In genomic region chr6:33071579-33071978, GRCh38 we compare ENCODE assay signal across 14 cellular contexts. TPM values are rescaled to one million over a fixed set of nuclear protein-coding genes. Genes with fewer than 3 reads are reported as not detected.
DNase-seq lines count a peak whose midpoint lies in the region; ATAC-seq and TF ChIP-seq lines count a peak whose summit lies in the region.
"Had no signal": no experiment of that assay in that cellular context is flagged by ENCODE, and none has a peak within 500 bp of the region (broad histone marks: within the 10 kb centered on the region; RNA-seq: fewer than 3 reads in every experiment).

No MANE protein-coding gene starts in this region.

- H3K27me3 ChIP-seq in psoas muscle (ENCODE audit: insufficient read depth in 3 of 3, low read length in 2 of 3) = peaks cover 0 to 3% (median 2%) of the 10 kb centered on the region in 3 donors

- peaks cover 0 to 13% of the 10 kb centered on the region in 2 donors for H3K36me3 ChIP-seq in psoas muscle (ENCODE audit: insufficient read depth in 1 of 2, low read depth in 1 of 2)

- no peak for ATAC-seq in activated naive CD8-positive, alpha-beta T cell treated with anti-CD3 and anti-CD28 coated beads, Interleukin-2, amount 10 ng/mL, durations not matched to agents 7 days and 5 days (ENCODE audit: low read depth)
- no peak for ATAC-seq in psoas muscle
- ATAC-seq: HCT116 had no signal

- DNase-seq in NCI-H82 (lab: John Stamatoyannopoulos, UW) (peak; percentile 13), NCI-H82 treated with DMSO at 0.1 percent for 48 hours (lab: John Stamatoyannopoulos, UW; ENCODE audit: unreplicated experiment) (no peak), GM12865 (ENCODE audit: low read depth) (no peak), psoas muscle (no peak), superior temporal gyrus (ENCODE audit: extremely low spot score) (no peak), D341Med (ENCODE audit: low spot score) (no peak)
- no peak for DNase-seq in activated naive CD8-positive, alpha-beta T cell treated with anti-CD3 and anti-CD28 coated beads, Interleukin-2, amount 10 ng/mL, durations not matched to agents 7 days and 5 days
- no peak for DNase-seq in stimulated activated CD4-positive, alpha-beta T cell treated with anti-CD3 and anti-CD28 coated beads, Interleukin-2, amount 100 ng/mL, for 24 hours
- DNase-seq: activated CD8-positive, alpha-beta memory T cell treated with anti-CD3 and anti-CD28 coated beads for 24 hours; cerebellar nuclear complex; Kasumi-1; NCI-H187 treated with DMSO at 0.1 percent for 48 hours; stimulated activated CD4-positive, alpha-beta T cell treated with anti-CD3 and anti-CD28 coated beads, Interleukin-1b, Interleukin-23, amount 100 ng/mL, for 48 hours had no signal

- H3K4me3 ChIP-seq in GM12865 (ENCODE audit: low read depth, low read length) (peak overlapping the region; percentile 89), psoas muscle (peak overlapping the region; percentile 48)

- WGBS in psoas muscle, 3 donors = 63 to 67% (median 67%) methylated on average over 6 of the region's 6 CpGs

- H3K4me1 Mint-ChIP-seq in activated naive CD8-positive, alpha-beta T cell treated with anti-CD3 and anti-CD28 coated beads, Interleukin-2, amount 10 ng/mL, durations not matched to agents 7 days and 5 days = peaks cover 29% of the 10 kb centered on the region

- no peak overlapping the region for H3K27ac ChIP-seq in psoas muscle

- POLR2A ChIA-PET in activated naive CD8-positive, alpha-beta T cell treated with anti-CD3 and anti-CD28 coated beads, Interleukin-2, amount 10 ng/mL, durations not matched to agents 7 days and 5 days (lab: Charles Lee) = no interaction called here

- H3K27ac Mint-ChIP-seq in activated naive CD8-positive, alpha-beta T cell treated with anti-CD3 and anti-CD28 coated beads, Interleukin-2, amount 10 ng/mL, durations not matched to agents 7 days and 5 days = no peak overlapping the region

- intact Hi-C loops in psoas muscle (cut with DNase I) = no loop called here

- no peaks in the 10 kb centered on the region for H3K9me3 Mint-ChIP-seq in activated naive CD8-positive, alpha-beta T cell treated with anti-CD3 and anti-CD28 coated beads, Interleukin-2, amount 10 ng/mL, durations not matched to agents 7 days and 5 days

- H3K9me3 ChIP-seq in psoas muscle = no peaks in the 10 kb centered on the region

- no peak for TF ChIP-seq CTCF in GM12865 (IDR thresholded peaks at IDR 0.05; ENCODE audit: insufficient read depth, low read depth, low read length, missing control alignments)
- TF ChIP-seq CTCF in psoas muscle (IDR thresholded peaks at IDR 0.05) = no peak

- H3K4me1 ChIP-seq in psoas muscle = no peaks in the 10 kb centered on the region

- peak overlapping the region; percentile 3 for H3K4me3 Mint-ChIP-seq in activated naive CD8-positive, alpha-beta T cell treated with anti-CD3 and anti-CD28 coated beads, Interleukin-2, amount 10 ng/mL, durations not matched to agents 7 days and 5 days

- H3K36me3 Mint-ChIP-seq in activated naive CD8-positive, alpha-beta T cell treated with anti-CD3 and anti-CD28 coated beads, Interleukin-2, amount 10 ng/mL, durations not matched to agents 7 days and 5 days = peaks cover 9% of the 10 kb centered on the region

- H3K27me3 Mint-ChIP-seq in activated naive CD8-positive, alpha-beta T cell treated with anti-CD3 and anti-CD28 coated beads, Interleukin-2, amount 10 ng/mL, durations not matched to agents 7 days and 5 days = peaks cover 5% of the 10 kb centered on the region

RNA-seq across cellular contexts. Expression of gene HLA-DPA1, which starts 1.9 kb away (rescaled TPM):
- total RNA-seq in activated naive CD8-positive, alpha-beta T cell treated with anti-CD3 and anti-CD28 coated beads, Interleukin-2, amount 10 ng/mL, durations not matched to agents 7 days and 5 days = 10 to 100 TPM; 35.7 to 39.8 TPM
- 10 to 100 TPM; 13.8 to 52.6 (median 20.2) TPM for total RNA-seq in psoas muscle
- 10 to 100 TPM; 10.7 to 12.3 (median 10.9) TPM for polyA plus RNA-seq in psoas muscle

RNA-seq across cellular contexts. Expression of gene HLA-DPB1, which starts 4.2 kb away (rescaled TPM):
- 10 to 100 TPM; 43.4 to 44.7 TPM for total RNA-seq in activated naive CD8-positive, alpha-beta T cell treated with anti-CD3 and anti-CD28 coated beads, Interleukin-2, amount 10 ng/mL, durations not matched to agents 7 days and 5 days
- total RNA-seq in psoas muscle = 10 to 100 TPM; 11.9 to 33.2 (median 18.3) TPM
- polyA plus RNA-seq in psoas muscle = 10 to 100 TPM; 11.0 to 17.9 (median 11.1) TPM
